Comparison of ENCODE assay signal across 8 cellular contexts in the genomic region with DNA sequence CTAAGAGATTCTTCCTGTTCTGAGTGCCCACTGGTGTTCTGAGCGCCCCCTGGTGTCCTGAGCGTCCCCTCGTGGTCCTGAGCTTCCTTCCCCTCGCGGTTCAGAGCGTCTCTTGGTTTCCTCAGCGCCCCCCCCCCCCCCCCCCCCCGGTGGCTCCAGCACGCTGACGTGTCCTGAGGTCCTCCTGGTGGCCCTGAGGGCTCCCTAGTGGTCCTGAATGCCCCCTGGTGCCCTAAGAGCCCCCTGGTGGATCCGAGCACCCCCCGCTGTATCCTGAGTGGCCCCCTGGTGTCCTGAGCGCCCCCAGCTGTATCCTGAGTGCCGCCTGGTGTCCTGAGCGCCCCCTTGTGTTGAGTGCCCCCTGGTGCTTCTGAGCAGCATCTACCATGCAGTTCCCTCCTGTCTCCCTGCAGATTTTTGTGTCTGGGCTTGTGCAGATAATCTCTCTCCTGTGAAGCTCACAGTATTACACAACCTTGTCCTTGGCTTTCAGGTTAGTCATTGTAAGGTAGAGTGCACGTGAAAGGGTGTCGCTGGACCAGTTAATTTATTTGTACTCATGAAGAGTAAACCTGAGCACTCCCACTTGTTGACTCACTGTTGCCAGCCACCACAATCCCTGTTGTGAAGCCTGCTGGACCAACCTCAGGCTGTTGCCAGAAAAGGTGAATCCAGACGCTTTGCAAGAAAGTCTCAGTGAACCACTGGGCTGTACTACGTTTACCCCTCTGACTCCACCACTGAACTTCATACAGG.
DNase-seq lines count a peak whose midpoint lies in the region; ATAC-seq, FAIRE-seq and TF ChIP-seq lines count a peak whose summit lies in the region.

No MANE protein-coding gene starts in this region.

- DNase-seq in NCI-H2107 (lab: John Stamatoyannopoulos, UW) (peak; percentile 34), H54 (ENCODE audit: insufficient read length, low spot score) (no peak)
- peak; percentile 55 for DNase-seq in activated CD8-positive, alpha-beta memory T cell treated with anti-CD3 and anti-CD28 coated beads, Interleukin-2, amount 50 U/mL, for 24 hours (ENCODE audit: extremely low read depth)
- peak in 9 of 10 donors; percentile 54 to 87 (median 68) for DNase-seq in naive thymus-derived CD8-positive, alpha-beta T cell

- H3K36me3 Mint-ChIP-seq in naive thymus-derived CD8-positive, alpha-beta T cell: no peaks in the 10 kb centered on the region

- no peaks in the 10 kb centered on the region for H3K9me3 Mint-ChIP-seq in naive thymus-derived CD8-positive, alpha-beta T cell

- ATAC-seq in GM19372 (IDR thresholded peaks at IDR 0.05; ENCODE audit: low read depth, unreplicated experiment): peak; percentile 46
- ATAC-seq in naive thymus-derived CD8-positive, alpha-beta T cell: peak; percentile 61 to 87
- no peak for ATAC-seq in GM18519 (IDR thresholded peaks at IDR 0.05; ENCODE audit: low FRiP score, unreplicated experiment)
- ATAC-seq in HG02970 (IDR thresholded peaks at IDR 0.05; ENCODE audit: low FRiP score, unreplicated experiment): no peak
- no peak for ATAC-seq in HG03280 (IDR thresholded peaks at IDR 0.05; ENCODE audit: unreplicated experiment)

- H3K27me3 Mint-ChIP-seq in naive thymus-derived CD8-positive, alpha-beta T cell: no peaks in the 10 kb centered on the region

- TF ChIP-seq POLR2A in H54 (IDR thresholded peaks at IDR 0.05; ENCODE audit: low read depth, low read length): no peak

- FAIRE-seq in H54 (lab: Jason Lieb, UNC): no peak

- POLR2A ChIA-PET in naive thymus-derived CD8-positive, alpha-beta T cell (lab: Charles Lee): no interaction called here

- H3K4me3 Mint-ChIP-seq in naive thymus-derived CD8-positive, alpha-beta T cell: peak overlapping the region in 6 of 10 donors; percentile 31 to 86 (median 52)

- H3K4me1 Mint-ChIP-seq in naive thymus-derived CD8-positive, alpha-beta T cell: peaks cover 14 to 40% (median 24%) of the 10 kb centered on the region in 4 donors

- H3K27ac Mint-ChIP-seq in naive thymus-derived CD8-positive, alpha-beta T cell: peak overlapping the region in 3 of 10 donors; percentile 17 to 48 (median 34)

Comparison
In these comparisons a context has a peak if more than half of its experiments do, and no peak if none do; other contexts are left out.
1. ATAC-seq: peak in GM19372 (single experiment) and naive thymus-derived CD8-positive, alpha-beta T cell (2 of 2); none in GM18519 (single experiment), HG02970 (single experiment) and HG03280 (single experiment).